8 cellular contexts compared by ENCODE assay signal in the genomic region with DNA sequence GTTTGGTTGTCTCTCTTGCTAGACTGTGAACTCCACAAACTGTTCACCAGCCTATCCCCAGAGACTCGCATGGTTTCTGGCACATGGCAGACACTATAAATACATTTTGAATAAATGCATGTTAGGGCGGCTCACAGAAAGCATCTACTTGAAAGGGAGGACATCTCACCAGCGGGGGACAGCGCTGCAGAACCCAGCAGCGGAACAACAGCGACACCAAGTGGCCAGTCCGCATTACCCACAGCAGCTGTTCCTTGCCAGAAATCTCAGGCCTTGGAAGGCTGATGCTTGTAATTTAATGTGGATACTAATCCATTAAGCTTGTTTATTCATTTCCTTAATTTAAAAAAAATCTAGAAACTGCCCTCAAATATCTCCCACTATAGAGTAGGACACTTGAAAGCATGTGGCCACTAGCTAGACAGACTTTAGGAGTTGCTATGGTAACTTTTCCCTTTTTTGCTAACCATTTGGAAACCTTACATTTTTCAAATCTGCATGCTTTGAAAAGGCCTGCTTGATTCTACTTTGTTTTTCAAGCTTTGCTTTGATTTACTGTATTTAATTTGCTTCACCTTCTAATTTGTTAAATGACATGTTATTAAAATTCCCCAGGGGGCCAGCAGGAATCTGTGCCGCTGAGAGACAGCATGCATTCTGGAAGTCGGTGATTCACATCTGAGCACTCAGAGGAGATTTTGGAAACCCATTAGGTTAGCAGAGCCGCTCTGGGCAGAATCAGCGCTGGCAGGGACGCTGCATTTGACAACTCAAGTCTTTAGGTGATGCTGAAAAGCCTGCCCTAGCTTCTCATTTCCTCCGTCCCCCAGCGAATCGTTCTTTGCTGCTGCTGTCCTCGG.
DNase-seq lines count a peak whose midpoint lies in the region; TF ChIP-seq lines count a peak whose summit lies in the region.

No MANE protein-coding gene starts in this region.

- no peak overlapping the region for H3K4me2 ChIP-seq in PC-9

- H3K27me3 ChIP-seq in PC-9 (ENCODE audit: insufficient read depth, low read depth): no peaks in the 10 kb centered on the region
- peaks cover 19% of the 10 kb centered on the region for H3K27me3 ChIP-seq in neutrophil

- TF ChIP-seq CTCF in GM20000 (IDR thresholded peaks at IDR 0.05; ENCODE audit: extremely low read depth, missing control alignments): peak; percentile 87
- TF ChIP-seq CTCF in PC-9 (conservative IDR thresholded peaks at IDR 0.05): peak; percentile 99
- TF ChIP-seq CTCF in fibroblast of pulmonary artery (IDR thresholded peaks at IDR 0.05; ENCODE audit: low read length, missing control alignments): peak; percentile 98
- peak; percentile 19 for TF ChIP-seq CTCF in neutrophil (IDR thresholded peaks at IDR 0.05)

- H3K79me2 ChIP-seq in PC-9 (ENCODE audit: low read depth): no peaks in the 10 kb centered on the region

- H3K9me3 ChIP-seq in PC-9 (ENCODE audit: insufficient read depth, low read depth) (no peaks in the 10 kb centered on the region), neutrophil (no peaks in the 10 kb centered on the region)

- no TSS peak for BruUV-seq in PC-9 (replicated peaks; lab: Mats Ljungman, UMichigan)

- H3K9me2 ChIP-seq in PC-9 (ENCODE audit: insufficient read depth): no peaks in the 10 kb centered on the region

- no peak overlapping the region for H2AFZ ChIP-seq in PC-9

- no peaks in the 10 kb centered on the region for H4K20me1 ChIP-seq in PC-9 (ENCODE audit: insufficient read depth)

- H3F3A ChIP-seq in PC-9 (ENCODE audit: insufficient read depth, low read depth): no peaks in the 10 kb centered on the region

- intact Hi-C loops in PC-9 (cut with micrococcal nuclease; ENCODE audit: unreplicated experiment): loop anchor here (1.0 to 5.0 kb wide), 6 partner anchors 131 to 849 kb away; partner anchors contain the start of gene PRKACB

- CTCF ChIA-PET in PC-9 (lab: Charles Lee): interaction anchor here (1.0 to 1.1 kb wide), 2 partner anchors 63 to 100 kb away, joined by 3 read pairs; no protein-coding TSS in a partner anchor

- H3K4me1 ChIP-seq in PC-9 (replicated peaks; ENCODE audit: insufficient read depth) (no peaks in the 10 kb centered on the region), neutrophil (ENCODE audit: control insufficient read depth in 1 of 2, insufficient read depth in 1 of 2, low read depth in 1 of 2, low read length in 1 of 2) (no peaks in the 10 kb centered on the region)

- no peak overlapping the region for H3K27ac ChIP-seq in PC-9
- H3K27ac ChIP-seq in neutrophil: no peak overlapping the region

- no peak overlapping the region for H3K4me3 ChIP-seq in Jurkat, Clone E6-1 (ENCODE audit: low read length)
- H3K4me3 ChIP-seq in PC-9 (no peak overlapping the region), fibroblast of pulmonary artery (replicated peaks; ENCODE audit: low read depth, low read length) (no peak overlapping the region), neutrophil (ENCODE audit: low read depth in 1 of 2, low read length in 1 of 2) (no peak overlapping the region)

- H3K36me3 ChIP-seq in PC-9 (ENCODE audit: low read depth) (no peaks in the 10 kb centered on the region), neutrophil (no peaks in the 10 kb centered on the region)

- DNase-seq in COR-L47 (lab: John Stamatoyannopoulos, UW): peak; percentile 63
- DNase-seq in GM20000 (ENCODE audit: low spot score): peak; percentile 79
- DNase-seq in Jurkat, Clone E6-1 (ENCODE audit: low read depth, low spot score): peak; percentile 44
- peak; percentile 62 to 66 for DNase-seq in PC-9
- DNase-seq in activated T-helper 1 cell treated with Interleukin-2 at 50 U/mL for 16 hours (ENCODE audit: low read depth): peak; percentile 60
- DNase-seq in fibroblast of pulmonary artery (ENCODE audit: low read depth): peak; percentile 75
- DNase-seq in superior temporal gyrus (ENCODE audit: extremely low spot score): peak; percentile 96

- POLR2A ChIA-PET in PC-9 (lab: Charles Lee; ENCODE audit: unreplicated experiment): no interaction called here

Comparison
In these comparisons a context has a peak if more than half of its experiments do, and no peak if none do; other contexts are left out.
1. DNase-seq: peak in every context shown above with its lines; median percentile 96 in superior temporal gyrus; 79 in GM20000; 75 in fibroblast of pulmonary artery; 64 in PC-9; 63 in COR-L47; 60 in activated T-helper 1 cell treated with Interleukin-2 at 50 U/mL for 16 hours; 44 in Jurkat, Clone E6-1.
2. CTCF ChIP-seq: peak in every context shown above with its lines; median percentile 99 in PC-9; 98 in fibroblast of pulmonary artery; 87 in GM20000; 19 in neutrophil.